ENCODE assay signal across 22 cellular contexts in genomic region chr5:175550055-175550660, GRCh38.
"Had no signal": no experiment of that assay in that cellular context is flagged by ENCODE, and none has a peak within 500 bp of the region (broad histone marks: within the 10 kb centered on the region; RNA-seq: fewer than 3 reads in every experiment).

No MANE protein-coding gene starts in this region.

- ATAC-seq: effector memory CD8-positive, alpha-beta T cell; gastrocnemius medialis; left lobe of liver; natural killer cell; sciatic nerve; stimulated activated effector memory CD8-positive, alpha-beta T cell treated with anti-CD3 and anti-CD28 coated beads, Interleukin-12 subunit alpha, Interleukin-12 subunit beta, amount 100 ng/mL, for 72 hours had no signal

- H3K36me3 Mint-ChIP-seq: memory B cell; stimulated activated effector memory CD8-positive, alpha-beta T cell treated with anti-CD3 and anti-CD28 coated beads, Interleukin-12 subunit alpha, Interleukin-12 subunit beta, amount 100 ng/mL, for 72 hours had no signal

- H3K4me1 ChIP-seq: gastrocnemius medialis, prostate gland, right atrium auricular region, thyroid gland, vagina had no signal

- H3K4me1 Mint-ChIP-seq: memory B cell; stimulated activated effector memory CD8-positive, alpha-beta T cell treated with anti-CD3 and anti-CD28 coated beads, Interleukin-12 subunit alpha, Interleukin-12 subunit beta, amount 100 ng/mL, for 72 hours had no signal

- H3K27ac Mint-ChIP-seq: effector memory CD8-positive, alpha-beta T cell; memory B cell; natural killer cell; stimulated activated effector memory CD8-positive, alpha-beta T cell treated with anti-CD3 and anti-CD28 coated beads, Interleukin-12 subunit alpha, Interleukin-12 subunit beta, amount 100 ng/mL, for 72 hours had no signal

- H3K36me3 ChIP-seq: gastrocnemius medialis, prostate gland, right atrium auricular region, stomach, thyroid gland, vagina had no signal

- DNase-seq: effector memory CD8-positive, alpha-beta T cell; gastrocnemius medialis; head of caudate nucleus; kidney; natural killer cell; stimulated activated CD4-positive, alpha-beta T cell treated with anti-CD3 and anti-CD28 coated beads, Interleukin-12 subunit alpha, Interleukin-12 subunit beta, amount 100 ng/mL, for 4 hours; stimulated activated CD4-positive, alpha-beta T cell treated with anti-CD3 and anti-CD28 coated beads, Interleukin-1b, Interleukin-23, amount 100 ng/mL, for 48 hours; stimulated activated CD4-positive, alpha-beta T cell treated with anti-CD3 and anti-CD28 coated beads, Interleukin-4, amount 100 ng/mL, for 24 hours; stimulated activated naive CD4-positive, alpha-beta T cell treated with Interleukin-2 at 50 U/mL for 16 hours; stomach; thyroid gland; trophoblast cell had no signal

- H3K27ac ChIP-seq: gastrocnemius medialis, prostate gland, right atrium auricular region, stomach, thyroid gland, vagina had no signal

- H3K4me3 Mint-ChIP-seq: effector memory CD8-positive, alpha-beta T cell; memory B cell; natural killer cell; stimulated activated effector memory CD8-positive, alpha-beta T cell treated with anti-CD3 and anti-CD28 coated beads, Interleukin-12 subunit alpha, Interleukin-12 subunit beta, amount 100 ng/mL, for 72 hours had no signal

- H3K9me3 ChIP-seq: gastrocnemius medialis, prostate gland, right atrium auricular region, stomach, thyroid gland, vagina had no signal

- H3K27me3 ChIP-seq: right atrium auricular region, thyroid gland, vagina had no signal

- H3K4me3 ChIP-seq: coronary artery, gastrocnemius medialis, lung, prostate gland, right atrium auricular region, smooth muscle cell, stomach, thyroid gland, vagina had no signal

- H3K4me2 ChIP-seq: smooth muscle cell had no signal

- H3K9me3 Mint-ChIP-seq: effector memory CD8-positive, alpha-beta T cell; memory B cell; natural killer cell; stimulated activated effector memory CD8-positive, alpha-beta T cell treated with anti-CD3 and anti-CD28 coated beads, Interleukin-12 subunit alpha, Interleukin-12 subunit beta, amount 100 ng/mL, for 72 hours had no signal
